24 cellular contexts compared by ENCODE assay signal in genomic region chr17:72860778-72861177, GRCh38.
"Had no signal": no experiment of that assay in that cellular context is flagged by ENCODE, and none has a peak within 500 bp of the region (broad histone marks: within the 10 kb centered on the region; RNA-seq: fewer than 3 reads in every experiment).

No MANE protein-coding gene starts in this region.

- H3K27ac Mint-ChIP-seq: dendritic cell treated with granulocyte-macrophage colony-stimulating factor and Interleukin-4, amounts not matched to agents 40 ng/mL and 50 ng/mL, for 4 days; effector memory CD8-positive, alpha-beta T cell; endodermal cell; mesothelial cell of epicardium had no signal

- H3K4me1 Mint-ChIP-seq: endodermal cell, mesothelial cell of epicardium had no signal

- H3K9me3 ChIP-seq: colonic mucosa, esophagus squamous epithelium, gastrocnemius medialis, lower lobe of right lung, mucosa of descending colon had no signal

- H3K4me1 ChIP-seq: colonic mucosa, esophagus squamous epithelium, gastrocnemius medialis, heart right ventricle, left lung, lower lobe of right lung had no signal

- ATAC-seq: effector memory CD8-positive, alpha-beta T cell; esophagus mucosa; gastrocnemius medialis; heart right ventricle; left cardiac atrium; left lung; left ventricle myocardium superior; lower lobe of right lung; mucosa of descending colon had no signal

- H3K4me3 ChIP-seq: colonic mucosa, esophagus squamous epithelium, gastrocnemius medialis, heart right ventricle, left lung, lower lobe of right lung, mucosa of descending colon had no signal

- DNase-seq: colonic mucosa; cortex of kidney; effector CD8-positive, alpha-beta T cell; effector memory CD8-positive, alpha-beta T cell; endodermal cell; erythroblast; esophagus squamous epithelium; foreskin fibroblast; foreskin melanocyte; gastrocnemius medialis; glutamatergic neuron; head of caudate nucleus; heart right ventricle; hippocampal formation; left cardiac atrium; left lung; left ventricle myocardium superior; lower lobe of right lung; mesenchymal stem cell; mucosa of descending colon had no signal

- H3K9me3 Mint-ChIP-seq: dendritic cell treated with granulocyte-macrophage colony-stimulating factor and Interleukin-4, amounts not matched to agents 40 ng/mL and 50 ng/mL, for 4 days; effector memory CD8-positive, alpha-beta T cell had no signal

- H3K4me3 Mint-ChIP-seq: dendritic cell treated with granulocyte-macrophage colony-stimulating factor and Interleukin-4, amounts not matched to agents 40 ng/mL and 50 ng/mL, for 4 days; effector memory CD8-positive, alpha-beta T cell; endodermal cell; mesothelial cell of epicardium had no signal

- H3K27ac ChIP-seq: colonic mucosa, epithelial cell of prostate, esophagus squamous epithelium, gastrocnemius medialis, heart right ventricle, left lung, lower lobe of right lung had no signal

- H3K27me3 Mint-ChIP-seq: dendritic cell treated with granulocyte-macrophage colony-stimulating factor and Interleukin-4, amounts not matched to agents 40 ng/mL and 50 ng/mL, for 4 days; effector memory CD8-positive, alpha-beta T cell had no signal

- H3K36me3 ChIP-seq: colonic mucosa, esophagus squamous epithelium, gastrocnemius medialis, heart right ventricle, lower lobe of right lung had no signal

- H3K27me3 ChIP-seq: colonic mucosa, esophagus squamous epithelium, gastrocnemius medialis, heart right ventricle, left lung had no signal
